1 cellular context compared by ENCODE assay signal in the genomic region with DNA sequence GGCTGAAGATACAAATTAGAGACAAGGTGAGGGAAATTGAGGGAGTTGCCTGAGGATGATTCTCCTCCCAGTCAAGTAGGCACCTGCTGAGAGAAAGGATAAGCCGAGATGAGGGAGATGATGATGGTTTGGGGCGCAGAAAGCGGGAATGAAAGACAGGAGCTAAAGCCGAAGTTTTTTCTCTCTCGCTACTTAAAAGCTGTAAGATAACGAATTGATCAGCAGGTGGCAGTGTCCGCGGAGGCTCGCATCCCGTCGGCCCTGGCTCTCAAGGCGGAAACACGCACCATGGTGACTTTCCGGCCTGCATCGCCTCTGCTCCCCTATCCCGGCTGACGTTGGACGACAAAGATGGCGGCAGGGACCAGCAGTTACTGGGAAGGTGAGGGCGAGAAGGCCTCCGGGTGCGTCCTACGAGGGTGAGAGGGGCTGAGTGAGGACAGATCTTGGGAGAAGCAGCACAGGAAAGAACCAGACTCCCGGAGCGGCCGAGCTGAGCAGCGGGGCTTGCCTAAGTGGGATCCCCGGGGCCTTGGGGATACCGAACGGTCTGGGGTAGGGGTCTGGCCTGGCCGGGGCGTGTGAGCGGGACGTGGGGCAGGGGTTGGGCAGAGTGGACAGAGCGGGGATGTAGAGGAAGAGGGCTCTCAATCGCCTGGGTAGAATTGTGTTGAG.
TF ChIP-seq lines count a peak whose summit lies in the region.

A gene (plus strand): TSS at position 326 of the 675 bp plus-strand sequence. CDS start 26 bp downstream, at position 352.

TF ChIP-seq in liver, 16 proteins besides CTCF, POLR2A, EP300 and RAD21 (continued from another document):
- TF ChIP-seq, protein P1, sequence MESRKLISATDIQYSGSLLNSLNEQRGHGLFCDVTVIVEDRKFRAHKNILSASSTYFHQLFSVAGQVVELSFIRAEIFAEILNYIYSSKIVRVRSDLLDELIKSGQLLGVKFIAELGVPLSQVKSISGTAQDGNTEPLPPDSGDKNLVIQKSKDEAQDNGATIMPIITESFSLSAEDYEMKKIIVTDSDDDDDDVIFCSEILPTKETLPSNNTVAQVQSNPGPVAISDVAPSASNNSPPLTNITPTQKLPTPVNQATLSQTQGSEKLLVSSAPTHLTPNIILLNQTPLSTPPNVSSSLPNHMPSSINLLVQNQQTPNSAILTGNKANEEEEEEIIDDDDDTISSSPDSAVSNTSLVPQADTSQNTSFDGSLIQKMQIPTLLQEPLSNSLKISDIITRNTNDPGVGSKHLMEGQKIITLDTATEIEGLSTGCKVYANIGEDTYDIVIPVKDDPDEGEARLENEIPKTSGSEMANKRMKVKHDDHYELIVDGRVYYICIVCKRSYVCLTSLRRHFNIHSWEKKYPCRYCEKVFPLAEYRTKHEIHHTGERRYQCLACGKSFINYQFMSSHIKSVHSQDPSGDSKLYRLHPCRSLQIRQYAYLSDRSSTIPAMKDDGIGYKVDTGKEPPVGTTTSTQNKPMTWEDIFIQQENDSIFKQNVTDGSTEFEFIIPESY (IDR thresholded peaks at IDR 0.05), result peak; percentile 77
- TF ChIP-seq, protein P2, sequence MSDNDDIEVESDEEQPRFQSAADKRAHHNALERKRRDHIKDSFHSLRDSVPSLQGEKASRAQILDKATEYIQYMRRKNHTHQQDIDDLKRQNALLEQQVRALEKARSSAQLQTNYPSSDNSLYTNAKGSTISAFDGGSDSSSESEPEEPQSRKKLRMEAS (IDR thresholded peaks at IDR 0.05), result peak; percentile 82
- TF ChIP-seq FOXA2 (IDR thresholded peaks at IDR 0.05) (no peak), NR2F2 (IDR thresholded peaks at IDR 0.05) (no peak), FOXA1 (IDR thresholded peaks at IDR 0.05) (no peak)
- TF ChIP-seq, protein P3, sequence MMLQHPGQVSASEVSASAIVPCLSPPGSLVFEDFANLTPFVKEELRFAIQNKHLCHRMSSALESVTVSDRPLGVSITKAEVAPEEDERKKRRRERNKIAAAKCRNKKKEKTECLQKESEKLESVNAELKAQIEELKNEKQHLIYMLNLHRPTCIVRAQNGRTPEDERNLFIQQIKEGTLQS (IDR thresholded peaks at IDR 0.05), result no peak
TF ChIP-seq in liver: peak in this region for 8.
